Comparison of ENCODE assay signal across 14 cellular contexts in the genomic region with DNA sequence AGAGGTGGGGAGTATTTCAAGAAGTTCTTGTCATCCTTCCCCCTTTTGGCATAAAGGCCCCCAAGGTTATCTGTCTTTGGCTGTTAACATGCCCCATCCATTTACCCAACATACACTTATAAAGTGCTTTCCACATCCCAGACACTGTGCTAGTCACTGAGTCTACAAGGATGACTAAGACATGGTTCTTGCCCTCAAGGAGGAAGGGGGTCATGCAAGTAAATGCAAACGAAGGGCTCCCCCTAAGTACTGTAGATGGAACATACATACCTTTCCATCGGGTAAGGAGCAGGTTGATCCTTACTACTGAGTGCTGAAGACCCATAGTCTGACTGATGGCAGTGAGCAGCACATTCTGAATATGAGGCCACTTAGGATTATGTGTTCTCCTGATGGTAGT. TPM values are rescaled to one million over a fixed set of nuclear protein-coding genes. Genes with fewer than 3 reads are reported as not detected.
DNase-seq lines count a peak whose midpoint lies in the region; ATAC-seq, FAIRE-seq and TF ChIP-seq lines count a peak whose summit lies in the region.
"Had no signal": no experiment of that assay in that cellular context is flagged by ENCODE, and none has a peak within 500 bp of the region (broad histone marks: within the 10 kb centered on the region; RNA-seq: fewer than 3 reads in every experiment).

No MANE protein-coding gene starts in this region.

- peak; percentile 20 for TF ChIP-seq CTCF in GM12873 (IDR thresholded peaks at IDR 0.05; ENCODE audit: insufficient read depth, low read depth, low read length, missing control alignments)
- no peak for TF ChIP-seq CTCF in lower leg skin (IDR thresholded peaks at IDR 0.05)
- TF ChIP-seq CTCF in HepG2 (CRISPR knock-in tag; IDR thresholded peaks at IDR 0.05): no peak

- CTCF ChIA-PET in HepG2 (lab: Yijun Ruan, JAX; ENCODE audit: low intra/inter-chr PET ratio, low total read pairs): no interaction called here

- TF ChIP-seq POLR2A in lower leg skin (IDR thresholded peaks at IDR 0.05) (no peak), HepG2 (IDR thresholded peaks at IDR 0.05; ENCODE audit: insufficient read depth in 1 of 2, low read depth in 2 of 2, low read length in 2 of 2) (no peak)

- peaks cover 58% of the 10 kb centered on the region for H3K4me1 ChIP-seq in CD4-positive, CD25-positive, alpha-beta regulatory T cell (ENCODE audit: control insufficient read depth, insufficient read depth, low read length, poor library complexity, severe bottlenecking)
- peaks cover 55% of the 10 kb centered on the region for H3K4me1 ChIP-seq in effector memory CD4-positive, alpha-beta T cell (ENCODE audit: control insufficient read depth, insufficient read depth, low read length, poor library complexity, severe bottlenecking)
- no peaks in the 10 kb centered on the region for H3K4me1 ChIP-seq in HepG2 (ENCODE audit: insufficient read depth, low read length)

- H3K9ac ChIP-seq in HepG2 (ENCODE audit: insufficient read depth, low read depth, low read length): no peak overlapping the region
- H3K9ac ChIP-seq: GM23248 had no signal

- peaks cover 55% of the 10 kb centered on the region for H3K36me3 Mint-ChIP-seq in CD4-positive, CD25-positive, alpha-beta regulatory T cell

- peak overlapping the region; percentile 45 for H3K4me3 ChIP-seq in CD4-positive, CD25-positive, alpha-beta regulatory T cell (ENCODE audit: low read depth, low read length)
- no peak overlapping the region for H3K4me3 ChIP-seq in effector memory CD4-positive, alpha-beta T cell (ENCODE audit: insufficient read depth, low read depth, low read length, poor library complexity, severe bottlenecking)
- no peak overlapping the region for H3K4me3 ChIP-seq in lower leg skin (ENCODE audit: low read depth, poor library complexity, severe bottlenecking)
- H3K4me3 ChIP-seq in HepG2 (replicated peaks in 1 of 3; ENCODE audit: insufficient read depth in 1 of 3, low read depth in 2 of 3, low read length in 3 of 3): no peak overlapping the region
- H3K4me3 ChIP-seq: body of pancreas, GM23248, ovary, thoracic aorta had no signal

- no peak overlapping the region for H3K27ac ChIP-seq in CD4-positive, CD25-positive, alpha-beta regulatory T cell (ENCODE audit: insufficient read depth, low read length, poor library complexity, severe bottlenecking)
- H3K27ac ChIP-seq in effector memory CD4-positive, alpha-beta T cell (ENCODE audit: insufficient read depth, low read length, poor library complexity, severe bottlenecking): peak overlapping the region; percentile 21
- H3K27ac ChIP-seq in HepG2 (ENCODE audit: extremely low read length, insufficient read depth, low read length): no peak overlapping the region
- H3K27ac ChIP-seq: body of pancreas, GM23248, ovary, thoracic aorta, WERI-Rb-1 had no signal

- H4K20me1 ChIP-seq in HepG2 (ENCODE audit: insufficient read depth, low read length): no peaks in the 10 kb centered on the region

- whole genome bisulfite sequencing in lower leg skin, 2 donors: 48 to 67% methylated on average over 2 of the region's 2 CpGs
- 0% methylated on average over 2 of the region's 2 CpGs for WGBS in HepG2 (ENCODE audit: low lambda C conversion rate)

- TF ChIP-seq RAD21 in HepG2 (CRISPR knock-in tag; IDR thresholded peaks at IDR 0.05): no peak

- intact Hi-C loops in lower leg skin (cut with DNase I; ENCODE audit: low total_unique reads) (no loop called here), HepG2 (cut with micrococcal nuclease; ENCODE audit: unreplicated experiment) (no loop called here)

- no peak overlapping the region for H2AFZ ChIP-seq in HepG2 (ENCODE audit: low read length)
- H2AFZ ChIP-seq: GM23248 had no signal

- H3K27ac Mint-ChIP-seq in CD4-positive, CD25-positive, alpha-beta regulatory T cell: peak overlapping the region in 2 of 3 donors; percentile 56 to 83

- no peak overlapping the region for H3K4me2 ChIP-seq in HepG2 (ENCODE audit: low read depth, low read length)

- H3K79me2 ChIP-seq in HepG2 (ENCODE audit: insufficient read depth, low read length): no peaks in the 10 kb centered on the region

- peaks cover 75% of the 10 kb centered on the region for H3K36me3 ChIP-seq in CD4-positive, CD25-positive, alpha-beta regulatory T cell (ENCODE audit: control insufficient read depth, insufficient read depth, low read length)
- H3K36me3 ChIP-seq in effector memory CD4-positive, alpha-beta T cell (ENCODE audit: control insufficient read depth, insufficient read depth, low read length): peaks cover 32% of the 10 kb centered on the region
- H3K36me3 ChIP-seq in HepG2 (replicated peaks in 1 of 2; ENCODE audit: control insufficient read depth in 1 of 2, insufficient read depth in 2 of 2, low read length in 2 of 2): no peaks in the 10 kb centered on the region
- H3K36me3 ChIP-seq: ovary had no signal

- peaks cover 50 to 90% (median 80%) of the 10 kb centered on the region in 4 donors for H3K4me1 Mint-ChIP-seq in CD4-positive, CD25-positive, alpha-beta regulatory T cell

- H3K27me3 Mint-ChIP-seq in CD4-positive, CD25-positive, alpha-beta regulatory T cell: no peaks in the 10 kb centered on the region

- BruUV-seq in HepG2 (replicated peaks; lab: Mats Ljungman, UMichigan): no TSS peak

- H3K4me3 Mint-ChIP-seq in CD4-positive, CD25-positive, alpha-beta regulatory T cell: peak overlapping the region; percentile 22 to 39 (median 30)

- ATAC-seq in CD4-positive, CD25-positive, alpha-beta regulatory T cell (ENCODE audit: low read depth in 2 of 2): peak; percentile 76 to 79
- no peak for ATAC-seq in GM18520 (IDR thresholded peaks at IDR 0.05; ENCODE audit: unreplicated experiment)
- ATAC-seq in HepG2: no peak
- ATAC-seq: body of pancreas had no signal

- H3K9me3 Mint-ChIP-seq in CD4-positive, CD25-positive, alpha-beta regulatory T cell: no peaks in the 10 kb centered on the region

- H3K27me3 ChIP-seq in CD4-positive, CD25-positive, alpha-beta regulatory T cell (ENCODE audit: control insufficient read depth, insufficient read depth, low read length): no peaks in the 10 kb centered on the region
- no peaks in the 10 kb centered on the region for H3K27me3 ChIP-seq in effector memory CD4-positive, alpha-beta T cell (replicated peaks; ENCODE audit: control insufficient read depth, insufficient read depth, low read length, poor library complexity, severe bottlenecking)
- no peaks in the 10 kb centered on the region; a peak in 1 of 5 replicates for H3K27me3 ChIP-seq in HepG2 (ENCODE audit: control insufficient read depth in 1 of 2, insufficient read depth in 2 of 2, low read length in 2 of 2)
- H3K27me3 ChIP-seq: body of pancreas, ovary had no signal

- DNase-seq in CD4-positive, CD25-positive, alpha-beta regulatory T cell: peak in 2 of 3 donors; percentile 31 to 49
- DNase-seq in RPMI7951 (ENCODE audit: low read depth) (peak; percentile 49), DMS153 treated with DMSO at 0.1 percent for 48 hours (lab: John Stamatoyannopoulos, UW; ENCODE audit: unreplicated experiment) (no peak), lower leg skin (ENCODE audit: low spot score in 2 of 2) (no peak), HepG2 (ENCODE audit: low spot score) (no peak)
- DNase-seq in effector memory CD4-positive, alpha-beta T cell: no peak
- DNase-seq: body of pancreas, GM23248, NCI-H1105 treated with DMSO at 0.1 percent for 48 hours, ovary, WERI-Rb-1 had no signal

- FAIRE-seq in HepG2 (lab: Jason Lieb, UNC): no peak

- POLR2A ChIA-PET in HepG2 (lab: Yijun Ruan, JAX): no interaction called here

- in situ Hi-C loops in HepG2 (cut with HindIII; ENCODE audit: extremely low pct_ligation_motif_present, low pct_unique_long_range_greater_than_20kb): no loop called here

- H3K9me3 ChIP-seq in CD4-positive, CD25-positive, alpha-beta regulatory T cell (ENCODE audit: control insufficient read depth in 2 of 2, low read length in 2 of 2): no peaks in the 10 kb centered on the region
- H3K9me3 ChIP-seq in effector memory CD4-positive, alpha-beta T cell (ENCODE audit: control insufficient read depth, low read length): no peaks in the 10 kb centered on the region
- no peaks in the 10 kb centered on the region for H3K9me3 ChIP-seq in HepG2 (ENCODE audit: low read length)
- H3K9me3 ChIP-seq: body of pancreas, ovary, thoracic aorta had no signal

- TF ChIP-seq EP300 in HepG2 (IDR thresholded peaks at IDR 0.05; ENCODE audit: low read depth in 2 of 2, low read length in 2 of 2) (no peak), HepG2 (CRISPR knock-in tag; IDR thresholded peaks at IDR 0.05; ENCODE audit: borderline replicate concordance) (no peak)

TF ChIP-seq in HepG2, 621 proteins besides CTCF, POLR2A, EP300 and RAD21 (continues in another document):
- TF ChIP-seq RBM39 (IDR thresholded peaks at IDR 0.05; ENCODE audit: low read depth, low read length, poor library complexity, severe bottlenecking): no peak
- TF ChIP-seq ZFP37 (CRISPR knock-in tag; IDR thresholded peaks at IDR 0.05; ENCODE audit: borderline replicate concordance): no peak
- no peak for TF ChIP-seq ZNF235 (CRISPR knock-in tag; IDR thresholded peaks at IDR 0.05; ENCODE audit: borderline replicate concordance)

RNA-seq across cellular contexts. Expression of gene HECA, which starts 38.3 kb away (rescaled TPM):
- total RNA-seq in CD4-positive, CD25-positive, alpha-beta regulatory T cell: 165 TPM
- polyA plus RNA-seq in CD4-positive, CD25-positive, alpha-beta regulatory T cell: 1 to 10 TPM; 5.2 to 7.9 (median 6.3) TPM
- 14.9 and 15.2 TPM in 2 replicates for total RNA-seq in RPMI7951 (2014; rRNA removed; shearing (Covaris generic))
- total RNA-seq in lower leg skin (10 to 100 TPM; 80.3 to 99.5 (median 86.5) TPM), HepG2 (2016; rRNA removed; fragmentation: Illumina TruSeq; extraction: Trizol) (0.15 and 0.18 TPM in 2 replicates)
- total RNA-seq in HepG2 (2016; cell fraction: cytosol; rRNA removed; fragmentation: Illumina TruSeq; extraction: Trizol; ENCODE audit: low read depth): 0.10 TPM in 1 of 2 replicates, not detected in the other
- 0.13 and 0.17 TPM in 2 replicates for total RNA-seq in HepG2 (2016; cell fraction: insoluble cytoplasmic fraction; rRNA removed; fragmentation: Illumina TruSeq; extraction: Trizol)
- 0.09 and 0.10 TPM in 2 replicates for total RNA-seq in HepG2 (2016; cell fraction: membrane; rRNA removed; fragmentation: Illumina TruSeq; extraction: Trizol)
- total RNA-seq in HepG2 (2016; cell fraction: nucleus; rRNA removed; fragmentation: Illumina TruSeq; extraction: Trizol): 0.13 and 0.16 TPM in 2 replicates
- 0.49 and 0.68 TPM in 2 replicates for polyA plus RNA-seq in HepG2 (2011; rRNA removed)
- polyA plus RNA-seq in HepG2 (2011; cell fraction: cytosol; rRNA removed): 0.25 and 0.47 TPM in 2 replicates
- polyA plus RNA-seq in HepG2 (2011; cell fraction: nucleus; rRNA removed): 0.35 and 0.52 TPM in 2 replicates
- 0.87 and 1.8 TPM in 2 replicates for polyA plus RNA-seq in HepG2 (2012)
- polyA plus RNA-seq in HepG2 (2016; cell fraction: cytosol; fragmentation: Illumina TruSeq; extraction: Trizol; ENCODE audit: low read depth): not detected in 2 replicates
- polyA plus RNA-seq in HepG2 (2016; cell fraction: insoluble cytoplasmic fraction; fragmentation: Illumina TruSeq; extraction: Trizol; ENCODE audit: low read depth): 0.13 and 0.22 TPM in 2 replicates
- 0.03 and 0.08 TPM in 2 replicates for polyA plus RNA-seq in HepG2 (2016; cell fraction: membrane; fragmentation: Illumina TruSeq; extraction: Trizol; ENCODE audit: low read depth)
- 0.12 and 0.15 TPM in 2 replicates for polyA plus RNA-seq in HepG2 (2016; cell fraction: nucleus; fragmentation: Illumina TruSeq; extraction: Trizol; ENCODE audit: insufficient read depth, low read depth)
- polyA minus RNA-seq in HepG2 (2011; rRNA and poly(A)+ RNA removed; ENCODE audit: low replicate concordance): 1.0 and 7.6 TPM in 2 replicates
- polyA minus RNA-seq in HepG2 (2011; cell fraction: cytosol; rRNA and poly(A)+ RNA removed): 0.70 and 1.2 TPM in 2 replicates
- 0.77 and 1.4 TPM in 2 replicates for polyA minus RNA-seq in HepG2 (2011; cell fraction: nucleus; rRNA and poly(A)+ RNA removed)

Comparison
In these comparisons a context has a peak if more than half of its experiments do, and no peak if none do; other contexts are left out.
1. ATAC-seq: peak in CD4-positive, CD25-positive, alpha-beta regulatory T cell (2 of 2); none in GM18520 (single experiment) and HepG2 (single experiment).
2. DNase-seq: peak in CD4-positive, CD25-positive, alpha-beta regulatory T cell (2 of 3) and RPMI7951 (single experiment); none in effector memory CD4-positive, alpha-beta T cell (0 of 3), DMS153 treated with DMSO at 0.1 percent for 48 hours (single experiment), lower leg skin (0 of 2) and HepG2 (single experiment).
3. RNA of gene HECA, which starts 38.3 kb away (total RNA-seq): 165 TPM in CD4-positive, CD25-positive, alpha-beta regulatory T cell (single experiment), 80.3 to 99.5 TPM in lower leg skin and 14.9 to 15.2 TPM in RPMI7951; 0.09 to 0.18 TPM in HepG2; every median in the first group is over 10 times any median in the second.